Comparison of ENCODE assay signal across 6 cellular contexts in the genomic region with DNA sequence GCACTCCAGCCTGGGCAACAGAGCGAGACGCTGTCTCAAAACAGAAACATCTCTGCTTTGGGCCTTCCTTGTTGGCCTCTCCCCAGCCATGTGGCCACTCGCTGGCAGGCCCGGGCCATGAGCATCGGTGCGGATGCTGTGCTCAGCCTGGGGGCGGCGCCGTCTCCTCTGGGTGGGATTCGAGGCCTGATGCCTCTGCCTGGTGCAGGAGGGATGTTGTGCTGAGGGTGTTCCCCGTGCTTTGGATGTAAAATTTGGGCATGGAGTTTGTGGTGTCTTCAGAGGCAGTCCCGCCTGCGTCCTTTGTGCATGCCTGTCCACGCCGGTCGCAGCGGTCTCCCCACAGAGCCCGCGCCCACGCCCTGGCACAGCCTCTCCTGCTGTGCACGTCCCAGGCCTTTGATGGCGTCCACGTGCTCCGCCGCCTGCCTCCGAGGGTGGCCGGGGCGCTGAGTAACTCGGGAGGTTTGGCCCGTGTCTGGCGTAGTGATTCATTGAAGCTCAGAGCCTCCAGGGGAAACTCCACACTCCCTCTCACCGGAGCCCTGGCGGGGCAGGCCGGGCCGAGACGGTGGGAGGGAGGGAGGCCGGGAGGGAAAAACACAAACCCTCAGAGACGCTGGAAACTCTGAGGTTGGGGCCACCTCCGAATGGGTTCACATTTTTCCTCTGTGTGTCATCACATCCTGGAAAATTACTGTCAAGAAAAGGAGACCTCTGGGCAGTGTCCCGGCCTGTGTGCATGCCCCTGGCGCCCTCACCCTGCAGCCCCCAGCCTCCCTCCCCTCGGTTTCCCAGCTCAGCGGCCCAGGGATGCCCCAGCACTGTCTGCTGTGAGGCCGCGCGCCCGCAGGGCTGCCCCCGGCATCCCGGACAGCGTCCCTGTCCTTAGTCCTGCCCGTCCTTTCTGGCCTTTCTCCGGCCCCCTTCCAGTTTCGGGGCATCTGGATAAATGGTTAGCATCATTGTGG. TPM values are rescaled to one million over a fixed set of nuclear protein-coding genes. Genes with fewer than 3 reads are reported as not detected.
DNase-seq lines count a peak whose midpoint lies in the region; TF ChIP-seq lines count a peak whose summit lies in the region.

No MANE protein-coding gene starts in this region.

- TF ChIP-seq CTCF in epithelial cell of proximal tubule (conservative IDR thresholded peaks at IDR 0.05; ENCODE audit: low read depth, low read length) (no peak), smooth muscle cell (IDR thresholded peaks at IDR 0.05; ENCODE audit: borderline replicate concordance, insufficient read depth, poor library complexity, severe bottlenecking) (no peak)

- peak; percentile 95 for DNase-seq in LHCN-M2 (ENCODE audit: low read depth)
- DNase-seq in epithelial cell of proximal tubule (ENCODE audit: low read depth): peak; percentile 52
- peak; percentile 83 for DNase-seq in smooth muscle cell (lab: John Stamatoyannopoulos, UW; ENCODE audit: unreplicated experiment)
- no peak for DNase-seq in SIG-M5 (lab: John Stamatoyannopoulos, UW)
- no peak for DNase-seq in SKM-1 treated with dmso at 0.1 percent for 144 hours (lab: John Stamatoyannopoulos, UW; ENCODE audit: unreplicated experiment)
- DNase-seq in NCI-H1417 (lab: John Stamatoyannopoulos, UW): no peak

- peaks cover 12% of the 10 kb centered on the region for H3F3A ChIP-seq in smooth muscle cell (ENCODE audit: low read depth)

- H3K79me2 ChIP-seq in smooth muscle cell (ENCODE audit: low read depth): no peaks in the 10 kb centered on the region

- H3K27ac ChIP-seq in smooth muscle cell (ENCODE audit: low read depth): peak overlapping the region; percentile 90

- H3K4me3 ChIP-seq in epithelial cell of proximal tubule (ENCODE audit: low read depth, low read length) (no peak overlapping the region), smooth muscle cell (no peak overlapping the region)

- H3K9ac ChIP-seq in smooth muscle cell (ENCODE audit: low read depth): peak overlapping the region; percentile 62

- H2AFZ ChIP-seq in smooth muscle cell (ENCODE audit: low read depth): no peak overlapping the region

- H3K4me1 ChIP-seq in smooth muscle cell (ENCODE audit: low read depth): peaks cover 6% of the 10 kb centered on the region

- H3K27me3 ChIP-seq in smooth muscle cell (ENCODE audit: low read depth): no peaks in the 10 kb centered on the region

- H4K20me1 ChIP-seq in smooth muscle cell (ENCODE audit: low read depth): peaks cover 4% of the 10 kb centered on the region

- H3K9me3 ChIP-seq in smooth muscle cell (replicated peaks; ENCODE audit: low read depth): no peaks in the 10 kb centered on the region

- no peaks in the 10 kb centered on the region for H3K36me3 ChIP-seq in smooth muscle cell (ENCODE audit: low read depth)

- WGBS in smooth muscle cell (ENCODE audit: low lambda C conversion rate): 24% methylated on average over 50 of the region's 53 CpGs

- peak overlapping the region; percentile 74 for H3K4me2 ChIP-seq in smooth muscle cell

RNA-seq across cellular contexts. Expression of a gene that starts 19.0 kb away (rescaled TPM):
- total RNA-seq in LHCN-M2 (2014; rRNA removed) (142 and 155 TPM in 2 replicates), epithelial cell of proximal tubule (158 and 228 TPM in 2 replicates), smooth muscle cell (44.6 and 50.4 TPM in 2 replicates)
- polyA plus RNA-seq in LHCN-M2 (2012): 118 TPM
- polyA plus RNA-seq in smooth muscle cell: 57.5 and 72.8 TPM in 2 replicates

RNA-seq across cellular contexts. Expression of a gene that starts 19.4 kb away (rescaled TPM):
- total RNA-seq in LHCN-M2 (2014; rRNA removed) (26.1 and 28.5 TPM in 2 replicates), epithelial cell of proximal tubule (44.5 and 44.6 TPM in 2 replicates), smooth muscle cell (7.0 and 9.6 TPM in 2 replicates)
- polyA plus RNA-seq in LHCN-M2 (2012): 4.9 TPM
- 7.4 and 13.5 TPM in 2 replicates for polyA plus RNA-seq in smooth muscle cell

RNA-seq across cellular contexts. Expression of a gene that starts 26.3 kb away (rescaled TPM):
- 25.9 and 30.3 TPM in 2 replicates for total RNA-seq in LHCN-M2 (2014; rRNA removed)
- 28.0 TPM for polyA plus RNA-seq in LHCN-M2 (2012)
- total RNA-seq in epithelial cell of proximal tubule: 20.1 and 22.7 TPM in 2 replicates
- total RNA-seq in smooth muscle cell: 12.3 and 28.4 TPM in 2 replicates
- 36.5 and 44.0 TPM in 2 replicates for polyA plus RNA-seq in smooth muscle cell

RNA-seq across cellular contexts. Expression of a gene that starts 27.8 kb away (rescaled TPM):
- total RNA-seq in LHCN-M2 (2014; rRNA removed) (18.1 and 28.7 TPM in 2 replicates), epithelial cell of proximal tubule (52.9 and 60.0 TPM in 2 replicates), smooth muscle cell (29.2 and 33.0 TPM in 2 replicates)
- polyA plus RNA-seq in LHCN-M2 (2012): 16.5 TPM
- polyA plus RNA-seq in smooth muscle cell: 12.1 and 15.3 TPM in 2 replicates

RNA-seq across cellular contexts. Expression of a gene that starts 33.8 kb away (rescaled TPM):
- total RNA-seq in LHCN-M2 (2014; rRNA removed) (88.0 and 90.5 TPM in 2 replicates), epithelial cell of proximal tubule (85.4 and 93.1 TPM in 2 replicates), smooth muscle cell (34.9 and 46.4 TPM in 2 replicates)
- 100 TPM for polyA plus RNA-seq in LHCN-M2 (2012)
- polyA plus RNA-seq in smooth muscle cell: 84.4 and 89.4 TPM in 2 replicates

Comparison
In these comparisons a context has a peak if more than half of its experiments do, and no peak if none do; other contexts are left out.
1. DNase-seq: peak in LHCN-M2 (single experiment), epithelial cell of proximal tubule (single experiment) and smooth muscle cell (single experiment); none in SIG-M5 (single experiment), SKM-1 treated with dmso at 0.1 percent for 144 hours (single experiment) and NCI-H1417 (0 of 3).